ENCODE assay signal across 8 cellular contexts in genomic region chr5:88785396-88786216, GRCh38.
A peak's percentile ranks its signal among the peaks of the same experiment; 100 is the strongest.
DNase-seq lines count a peak whose midpoint lies in the region; ATAC-seq, FAIRE-seq and TF ChIP-seq lines count a peak whose summit lies in the region.

No MANE protein-coding gene starts in this region.

- H3K27me3 Mint-ChIP-seq in activated naive CD8-positive, alpha-beta T cell treated with anti-CD3 and anti-CD28 coated beads, Interleukin-2, amount 50 U/mL, for 24 hours = peaks cover 4% of the 10 kb centered on the region

- FAIRE-seq in GM12891 (lab: Jason Lieb, UNC) = no peak

- H3K27ac Mint-ChIP-seq in activated naive CD8-positive, alpha-beta T cell treated with anti-CD3 and anti-CD28 coated beads, Interleukin-2, amount 50 U/mL, for 24 hours = peak overlapping the region; percentile 84

- H3K27me3 ChIP-seq in right cardiac atrium (ENCODE audit: control insufficient read depth, insufficient read depth) = no peaks in the 10 kb centered on the region
- no peaks in the 10 kb centered on the region for H3K27me3 ChIP-seq in gastrocnemius medialis

- peaks cover 24% of the 10 kb centered on the region for H3K4me1 Mint-ChIP-seq in activated naive CD8-positive, alpha-beta T cell treated with anti-CD3 and anti-CD28 coated beads, Interleukin-2, amount 50 U/mL, for 24 hours

- peak overlapping the region; percentile 57 for H3K4me3 Mint-ChIP-seq in activated naive CD8-positive, alpha-beta T cell treated with anti-CD3 and anti-CD28 coated beads, Interleukin-2, amount 50 U/mL, for 24 hours

- H3K9me3 Mint-ChIP-seq in activated naive CD8-positive, alpha-beta T cell treated with anti-CD3 and anti-CD28 coated beads, Interleukin-2, amount 50 U/mL, for 24 hours = no peaks in the 10 kb centered on the region

- no peak for TF ChIP-seq CTCF in gastrocnemius medialis (IDR thresholded peaks at IDR 0.05 in 4 of 5, conservative IDR thresholded peaks at IDR 0.05 in 1 of 5)

- no peaks in the 10 kb centered on the region for H3K36me3 ChIP-seq in gastrocnemius medialis

- DNase-seq in EL (peak; percentile 89), KBM-7 (peak; percentile 76), right cardiac atrium (no peak), gastrocnemius medialis (peak; percentile 49), COR-L47 (lab: John Stamatoyannopoulos, UW) (no peak), GM12891 (ENCODE audit: insufficient read length, low spot score) (no peak)
- DNase-seq in activated naive CD8-positive, alpha-beta T cell treated with anti-CD3 and anti-CD28 coated beads, Interleukin-2, amount 50 U/mL, for 24 hours = peak; percentile 8

- WGBS in right cardiac atrium = 6% methylated on average over 7 of the region's 7 CpGs

- intact Hi-C loops in right cardiac atrium (cut with DNase I) (loop anchor here in 1 of 4 donors (5.0 kb wide), 1 partner anchor 97 kb away; the partner anchor contains the start of gene MEF2C), gastrocnemius medialis (cut with DNase I; ENCODE audit: low total_unique reads) (loop anchor here (2.0 kb wide), 1 partner anchor 33 kb away; no protein-coding TSS in a partner anchor)

- H3K4me3 ChIP-seq in right cardiac atrium (ENCODE audit: low read length) (peak overlapping the region; percentile 56), gastrocnemius medialis (peak overlapping the region; percentile 14 to 29 (median 22))

- in situ Hi-C loops in KBM-7 (cut with MboI; ENCODE audit: low pct_unique_long_range_greater_than_20kb, low sequenced_read_pairs) (no loop called here), gastrocnemius medialis (cut with MboI; ENCODE audit: low sequenced_read_pairs in 4 of 4) (no loop called here)

- no peaks in the 10 kb centered on the region for H3K9me3 ChIP-seq in right cardiac atrium (ENCODE audit: control insufficient read depth, low read length)
- H3K9me3 ChIP-seq in gastrocnemius medialis = no peaks in the 10 kb centered on the region

- H3K4me1 ChIP-seq in right cardiac atrium (ENCODE audit: control insufficient read depth, insufficient read depth, low read length) = peaks cover 4% of the 10 kb centered on the region
- peaks cover 51 to 62% of the 10 kb centered on the region in 2 donors for H3K4me1 ChIP-seq in gastrocnemius medialis

- ATAC-seq in GM21786 (IDR thresholded peaks at IDR 0.05; ENCODE audit: unreplicated experiment) (peak; percentile 62), right cardiac atrium (peak; percentile 93 to 96), gastrocnemius medialis (peak; percentile 92)
- peak; percentile 90 for ATAC-seq in activated naive CD8-positive, alpha-beta T cell treated with anti-CD3 and anti-CD28 coated beads, Interleukin-2, amount 50 U/mL, for 24 hours

- no peak for TF ChIP-seq POLR2A in gastrocnemius medialis (IDR thresholded peaks at IDR 0.05)
- TF ChIP-seq POLR2A in GM12891 (IDR thresholded peaks at IDR 0.05; ENCODE audit: low read depth, low read length) = no peak

- H3K36me3 Mint-ChIP-seq in activated naive CD8-positive, alpha-beta T cell treated with anti-CD3 and anti-CD28 coated beads, Interleukin-2, amount 50 U/mL, for 24 hours (ENCODE audit: low read depth) = no peaks in the 10 kb centered on the region

- H3K27ac ChIP-seq in right cardiac atrium (ENCODE audit: low read length) = peak overlapping the region; percentile 83
- H3K27ac ChIP-seq in gastrocnemius medialis = peak overlapping the region; percentile 88 to 92 (median 88)

TF ChIP-seq in GM12891, 5 proteins besides CTCF, POLR2A, EP300 and RAD21:
- TF ChIP-seq SPI1 (IDR thresholded peaks at IDR 0.05; ENCODE audit: low read depth, low read length) (no peak), POLR2AphosphoS5 (IDR thresholded peaks at IDR 0.05; ENCODE audit: low read depth, low read length) (no peak), PAX5 (IDR thresholded peaks at IDR 0.05; ENCODE audit: insufficient read depth, low read length, severe bottlenecking) (no peak), TAF1 (IDR thresholded peaks at IDR 0.05; ENCODE audit: low read depth, low read length) (no peak), POU2F2 (IDR thresholded peaks at IDR 0.05; ENCODE audit: low read depth, low read length) (no peak)

Comparison
In these comparisons a context has a peak if more than half of its experiments do, and no peak if none do; other contexts are left out.
1. DNase-seq: peak in EL (single experiment), KBM-7 (single experiment), activated naive CD8-positive, alpha-beta T cell treated with anti-CD3 and anti-CD28 coated beads, Interleukin-2, amount 50 U/mL, for 24 hours (single experiment) and gastrocnemius medialis (2 of 2); none in right cardiac atrium (0 of 3), COR-L47 (single experiment) and GM12891 (single experiment).
2. Peak in every context shown above with its lines, with median percentiles within 50 percentile points of each other: ATAC-seq.